Comparison of ENCODE assay signal across 1 cellular context in genomic region chr4:4788573-4788972, GRCh38.
A peak's percentile ranks its signal among the peaks of the same experiment; 100 is the strongest.
TF ChIP-seq lines count a peak whose summit lies in the region.

No MANE protein-coding gene starts in this region.

TF ChIP-seq in HepG2, 621 proteins besides CTCF, POLR2A, EP300 and RAD21 (continued from another document):
- no peak for TF ChIP-seq ZBTB26 (CRISPR knock-in tag; IDR thresholded peaks at IDR 0.05; ENCODE audit: borderline replicate concordance)
- no peak for TF ChIP-seq NCOR1 (IDR thresholded peaks at IDR 0.05; ENCODE audit: borderline replicate concordance, low read length)
- no peak for TF ChIP-seq ZNF550 (CRISPR knock-in tag; IDR thresholded peaks at IDR 0.05; ENCODE audit: borderline replicate concordance)
- TF ChIP-seq, protein P1, sequence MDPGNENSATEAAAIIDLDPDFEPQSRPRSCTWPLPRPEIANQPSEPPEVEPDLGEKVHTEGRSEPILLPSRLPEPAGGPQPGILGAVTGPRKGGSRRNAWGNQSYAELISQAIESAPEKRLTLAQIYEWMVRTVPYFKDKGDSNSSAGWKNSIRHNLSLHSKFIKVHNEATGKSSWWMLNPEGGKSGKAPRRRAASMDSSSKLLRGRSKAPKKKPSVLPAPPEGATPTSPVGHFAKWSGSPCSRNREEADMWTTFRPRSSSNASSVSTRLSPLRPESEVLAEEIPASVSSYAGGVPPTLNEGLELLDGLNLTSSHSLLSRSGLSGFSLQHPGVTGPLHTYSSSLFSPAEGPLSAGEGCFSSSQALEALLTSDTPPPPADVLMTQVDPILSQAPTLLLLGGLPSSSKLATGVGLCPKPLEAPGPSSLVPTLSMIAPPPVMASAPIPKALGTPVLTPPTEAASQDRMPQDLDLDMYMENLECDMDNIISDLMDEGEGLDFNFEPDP (CRISPR knock-in tag; conservative IDR thresholded peaks at IDR 0.05) = no peak
- no peak for TF ChIP-seq HNRNPL (IDR thresholded peaks at IDR 0.05; ENCODE audit: low read depth, low read length)
- peak; percentile 86; the same call in 1 of the 2 replicates for TF ChIP-seq ZNF280D (CRISPR knock-in tag; IDR thresholded peaks at IDR 0.05)
- TF ChIP-seq TOPORS (CRISPR knock-in tag; IDR thresholded peaks at IDR 0.05) = peak; percentile 84
- no peak for TF ChIP-seq ZNF552 (CRISPR knock-in tag; IDR thresholded peaks at IDR 0.05; ENCODE audit: borderline replicate concordance)
